ENCODE assay signal across 12 cellular contexts in genomic region chr9:95757026-95757425, GRCh38.
A peak's percentile ranks its signal among the peaks of the same experiment; 100 is the strongest.
DNase-seq lines count a peak whose midpoint lies in the region; ATAC-seq, FAIRE-seq and TF ChIP-seq lines count a peak whose summit lies in the region.
"Had no signal": no experiment of that assay in that cellular context is flagged by ENCODE, and none has a peak within 500 bp of the region (broad histone marks: within the 10 kb centered on the region; RNA-seq: fewer than 3 reads in every experiment).

No MANE protein-coding gene starts in this region.

- DNase-seq in GM12891 (ENCODE audit: insufficient read length, low spot score) (no peak), body of pancreas (peak in 1 of 4 donors; percentile 9), gastrocnemius medialis (no peak), HEK293T (ENCODE audit: extremely low spot score) (no peak), GM12892 (ENCODE audit: insufficient read length) (no peak)
- DNase-seq: activated CD8-positive, alpha-beta memory T cell treated with anti-CD3 and anti-CD28 coated beads for 24 hours; central memory CD4-positive, alpha-beta T cell; NCI-H2107 had no signal

- no peak for TF ChIP-seq POLR2A in GM12891 (IDR thresholded peaks at IDR 0.05; ENCODE audit: low read depth, low read length)
- TF ChIP-seq POLR2A in body of pancreas (IDR thresholded peaks at IDR 0.05): no peak
- no peak for TF ChIP-seq POLR2A in gastroesophageal sphincter (IDR thresholded peaks at IDR 0.05)
- TF ChIP-seq POLR2A in gastrocnemius medialis (IDR thresholded peaks at IDR 0.05): no peak
- no peak for TF ChIP-seq POLR2A in GM12892 (IDR thresholded peaks at IDR 0.05; ENCODE audit: low read depth, low read length)

- FAIRE-seq in GM12891 (lab: Jason Lieb, UNC) (peak; percentile 55), GM12892 (lab: Jason Lieb, UNC) (no peak)
- FAIRE-seq: islet of Langerhans had no signal

- intact Hi-C loops in body of pancreas (cut with DNase I): no loop called here
- intact Hi-C loops in gastrocnemius medialis (cut with DNase I; ENCODE audit: low total_unique reads): no loop called here

- WGBS in body of pancreas, 2 donors: 48 to 55% methylated on average over 4 of the region's 4 CpGs
- 20 to 24% methylated on average over 4 of the region's 4 CpGs for WGBS in gastroesophageal sphincter (ENCODE audit: low coverage in 1 of 2), 2 donors

- POLR2A ChIA-PET in HEK293T (lab: Yijun Ruan, JAX): interaction anchor here (1.2 kb wide), 1 partner anchor 13 kb away, joined by 3 read pairs; no protein-coding TSS in a partner anchor

- H3K9me3 ChIP-seq in body of pancreas (no peaks in the 10 kb centered on the region), gastroesophageal sphincter (no peaks in the 10 kb centered on the region), gastrocnemius medialis (no peaks in the 10 kb centered on the region)

- H3K4me1 ChIP-seq in body of pancreas: peaks cover 32% of the 10 kb centered on the region
- peaks cover 4 to 61% (median 7%) of the 10 kb centered on the region in 3 donors for H3K4me1 ChIP-seq in gastroesophageal sphincter
- H3K4me1 ChIP-seq in gastrocnemius medialis: peaks cover 0 to 12% of the 10 kb centered on the region in 2 donors

- TF ChIP-seq CTCF in body of pancreas (IDR thresholded peaks at IDR 0.05) (no peak), gastroesophageal sphincter (IDR thresholded peaks at IDR 0.05) (no peak), gastrocnemius medialis (IDR thresholded peaks at IDR 0.05 in 4 of 5, conservative IDR thresholded peaks at IDR 0.05 in 1 of 5) (no peak)

- CTCF ChIA-PET in HEK293T (lab: Yijun Ruan, JAX): interaction anchor here (1.2 kb wide), 1 partner anchor 19 kb away, joined by 3 read pairs; no protein-coding TSS in a partner anchor

- no peaks in the 10 kb centered on the region for H3K27me3 ChIP-seq in body of pancreas
- peaks cover 6% of the 10 kb centered on the region for H3K27me3 ChIP-seq in gastroesophageal sphincter
- H3K27me3 ChIP-seq in gastrocnemius medialis: no peaks in the 10 kb centered on the region

- H3K27ac ChIP-seq in body of pancreas (peak overlapping the region in 2 of 4 donors; percentile 14 to 36), gastroesophageal sphincter (peak overlapping the region; percentile 20 to 72 (median 62)), gastrocnemius medialis (peak overlapping the region; percentile 13 to 59 (median 28))

- TF ChIP-seq EP300 in gastroesophageal sphincter (IDR thresholded peaks at IDR 0.05): no peak

- H3K4me3 ChIP-seq in body of pancreas (no peak overlapping the region), gastroesophageal sphincter (no peak overlapping the region), gastrocnemius medialis (no peak overlapping the region)

- ATAC-seq in body of pancreas: peak; percentile 54
- ATAC-seq in gastroesophageal sphincter: peak; percentile 79
- ATAC-seq in gastrocnemius medialis: peak; percentile 75 to 76
- no peak for ATAC-seq in HG03469 (IDR thresholded peaks at IDR 0.05; ENCODE audit: unreplicated experiment)
- ATAC-seq in GM18870 (IDR thresholded peaks at IDR 0.05; ENCODE audit: unreplicated experiment): no peak

- no peaks in the 10 kb centered on the region for H3K36me3 ChIP-seq in body of pancreas (replicated peaks in 1 of 2; ENCODE audit: insufficient read depth in 1 of 2, low read depth in 2 of 2)
- no peaks in the 10 kb centered on the region for H3K36me3 ChIP-seq in gastroesophageal sphincter
- H3K36me3 ChIP-seq in gastrocnemius medialis: no peaks in the 10 kb centered on the region

- in situ Hi-C loops in gastrocnemius medialis (cut with MboI; ENCODE audit: low sequenced_read_pairs in 4 of 4): no loop called here

TF ChIP-seq in GM12891, 5 proteins besides CTCF, POLR2A, EP300 and RAD21:
- no peak for TF ChIP-seq PAX5 (IDR thresholded peaks at IDR 0.05; ENCODE audit: insufficient read depth, low read length, severe bottlenecking)
- TF ChIP-seq POLR2AphosphoS5 (IDR thresholded peaks at IDR 0.05; ENCODE audit: low read depth, low read length): no peak
- TF ChIP-seq POU2F2 (IDR thresholded peaks at IDR 0.05; ENCODE audit: low read depth, low read length): no peak

TF ChIP-seq in HEK293T, 16 proteins besides CTCF, POLR2A, EP300 and RAD21:
- no peak for TF ChIP-seq LEF1 (IDR thresholded peaks at IDR 0.05; ENCODE audit: borderline replicate concordance)
TF ChIP-seq in HEK293T: peak in this region for 0.

Comparison
In these comparisons a context has a peak if more than half of its experiments do, and no peak if none do; other contexts are left out.
1. ATAC-seq: peak in body of pancreas (single experiment), gastroesophageal sphincter (single experiment) and gastrocnemius medialis (2 of 2); none in HG03469 (single experiment) and GM18870 (single experiment).